Comparison of ENCODE assay signal across 29 cellular contexts in the genomic region with DNA sequence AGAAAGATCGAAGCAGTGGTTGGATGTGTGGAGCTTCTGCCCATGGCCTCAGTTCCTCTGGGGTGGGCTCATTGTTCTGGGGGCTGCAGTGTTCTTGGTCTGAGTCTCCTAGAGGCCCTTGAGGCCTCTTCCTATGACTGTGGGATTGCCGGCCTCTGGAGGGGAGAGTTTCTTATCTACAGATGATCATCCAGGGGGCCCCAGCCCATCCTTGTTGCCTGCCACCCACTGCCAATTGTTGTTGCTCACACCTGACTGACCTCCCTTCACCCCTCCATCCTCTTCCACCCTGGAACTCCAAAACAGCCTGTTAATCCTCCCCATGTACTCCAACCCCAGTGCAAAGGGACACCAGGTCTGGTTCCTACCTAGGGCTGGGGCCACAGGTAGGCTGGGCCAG.
"Had no signal": no experiment of that assay in that cellular context is flagged by ENCODE, and none has a peak within 500 bp of the region (broad histone marks: within the 10 kb centered on the region; RNA-seq: fewer than 3 reads in every experiment).

No MANE protein-coding gene starts in this region.

- H3K27ac Mint-ChIP-seq: activated CD4-positive, alpha-beta memory T cell treated with anti-CD3 and anti-CD28 coated beads for 36 hours; activated CD4-positive, alpha-beta T cell treated with anti-CD3 and anti-CD28 coated beads for 36 hours; activated naive CD8-positive, alpha-beta T cell treated with anti-CD3 and anti-CD28 coated beads, Interleukin-2, amount 10 ng/mL, durations not matched to agents 7 days and 5 days had no signal

- H3K9me3 ChIP-seq: body of pancreas, breast epithelium, SJCRH30 had no signal

- H2AFZ ChIP-seq: PC-9 had no signal

- H3K27ac ChIP-seq: body of pancreas, breast epithelium, KMS-11, PC-9, SJCRH30, SK-N-MC had no signal

- H3K4me1 Mint-ChIP-seq: activated CD4-positive, alpha-beta T cell treated with anti-CD3 and anti-CD28 coated beads for 36 hours had no signal

- H3K27me3 Mint-ChIP-seq: activated CD4-positive, alpha-beta memory T cell treated with anti-CD3 and anti-CD28 coated beads for 36 hours had no signal

- H3K4me1 ChIP-seq: breast epithelium, SJCRH30 had no signal

- H3K9me3 Mint-ChIP-seq: activated CD4-positive, alpha-beta memory T cell treated with anti-CD3 and anti-CD28 coated beads for 36 hours; activated naive CD8-positive, alpha-beta T cell treated with anti-CD3 and anti-CD28 coated beads, Interleukin-2, amount 10 ng/mL, durations not matched to agents 7 days and 5 days had no signal

- H3K9ac ChIP-seq: KMS-11 had no signal

- DNase-seq: activated CD4-positive, alpha-beta memory T cell treated with anti-CD3 and anti-CD28 coated beads for 36 hours; activated CD4-positive, alpha-beta T cell treated with anti-CD3 and anti-CD28 coated beads for 36 hours; activated CD4-positive, alpha-beta T cell treated with anti-CD3 and anti-CD28 coated beads, Interleukin-2, amount 50 U/mL, for 1 hour; activated effector memory CD4-positive, alpha-beta T cell treated with anti-CD3 and anti-CD28 coated beads, Interleukin-2, amount 50 U/mL, for 16 hours; activated naive CD4-positive, alpha-beta T cell; activated naive CD4-positive, alpha-beta T cell treated with anti-CD3 and anti-CD28 coated beads, Interleukin-2, amount 50 U/mL, for 16 hours; activated naive CD8-positive, alpha-beta T cell treated with anti-CD3 and anti-CD28 coated beads, Interleukin-2, amount 10 ng/mL, durations not matched to agents 7 days and 5 days; activated T-cell treated with anti-CD3 and anti-CD28 coated beads, Interleukin-2, amount 50 U/mL, for 1 hour; amygdala; body of pancreas; MM.1S; MV-4-11; NCI-H1092; NCI-H1436 treated with DMSO at 0.1 percent for 48 hours; NCI-H187; NCI-H2029 treated with DMSO at 0.1 percent for 48 hours; NCI-H2107; NCI-H2171; NCI-H510A; NCI-H526; NCI-H748 treated with DMSO at 0.1 percent for 48 hours; NK-92 treated with Interleukin-12 subunit alpha and Interleukin-12 subunit beta, amount 100 ng/mL, for 24 hours; PC-9; SHP77; SJCRH30; T1000 had no signal

- H3K4me2 ChIP-seq: KMS-11, PC-9 had no signal

- ATAC-seq: activated CD4-positive, alpha-beta T cell treated with anti-CD3 and anti-CD28 coated beads for 36 hours; body of pancreas had no signal

- H3K27me3 ChIP-seq: body of pancreas, breast epithelium, SJCRH30 had no signal

- H3K4me3 Mint-ChIP-seq: activated CD4-positive, alpha-beta memory T cell treated with anti-CD3 and anti-CD28 coated beads for 36 hours; activated CD4-positive, alpha-beta T cell treated with anti-CD3 and anti-CD28 coated beads for 36 hours; activated naive CD8-positive, alpha-beta T cell treated with anti-CD3 and anti-CD28 coated beads, Interleukin-2, amount 10 ng/mL, durations not matched to agents 7 days and 5 days had no signal

- H3K4me3 ChIP-seq: body of pancreas, breast epithelium, PC-9, SJCRH30, SK-N-MC had no signal
